In the genomic region with DNA sequence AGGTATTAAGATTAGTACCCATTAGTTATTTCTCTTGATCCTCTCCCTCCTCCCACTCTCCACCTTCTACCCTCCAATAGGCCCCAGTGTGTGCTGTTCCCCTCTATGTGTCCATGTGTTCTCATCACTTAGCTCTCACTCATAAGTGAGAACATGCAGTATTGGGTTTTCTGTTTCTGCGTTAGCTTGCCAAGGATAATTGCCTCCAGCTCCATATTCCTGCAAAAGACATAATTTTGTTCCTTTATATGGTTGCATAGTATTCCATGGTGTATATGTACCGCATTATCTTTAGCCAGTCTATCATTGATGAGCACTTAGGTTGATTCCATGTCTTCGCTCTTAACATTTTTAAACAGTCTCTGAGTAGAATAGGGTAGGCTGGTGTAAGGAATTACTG, we compare ENCODE assay signal across 16 cellular contexts. TPM values are rescaled to one million over a fixed set of nuclear protein-coding genes. Genes with fewer than 3 reads are reported as not detected.
DNase-seq lines count a peak whose midpoint lies in the region; ATAC-seq and TF ChIP-seq lines count a peak whose summit lies in the region.
"Had no signal": no experiment of that assay in that cellular context is flagged by ENCODE, and none has a peak within 500 bp of the region (broad histone marks: within the 10 kb centered on the region; RNA-seq: fewer than 3 reads in every experiment).

No MANE protein-coding gene starts in this region.

- no peak for DNase-seq in activated T-cell treated with anti-CD3 and anti-CD28 coated beads, Interleukin-2, amount 50 U/mL, for 72 hours
- DNase-seq in activated T-cell treated with anti-CD3 and anti-CD28 coated beads, Interleukin-2, amount 50 U/mL, for 1 hour = no peak
- DNase-seq in chondrocyte (ENCODE audit: low spot score) (no peak), UCSD-AML1 (lab: John Stamatoyannopoulos, UW; ENCODE audit: unreplicated experiment) (no peak), germinal center (ENCODE audit: low spot score) (no peak)
- no peak for DNase-seq in stimulated activated effector memory CD8-positive, alpha-beta T cell treated with anti-CD3 and anti-CD28 coated beads, Interleukin-12 subunit alpha, Interleukin-12 subunit beta, amount 100 ng/mL, for 72 hours (ENCODE audit: low spot score in 2 of 2)
- DNase-seq: activated naive CD4-positive, alpha-beta T cell treated with Interleukin-2 at 50 U/mL for 16 hours; activated T-cell treated with anti-CD3 and anti-CD28 coated beads, Interleukin-2, amount 50 U/mL, for 48 hours; NCI-H1092; stimulated activated CD8-positive, alpha-beta memory T cell treated with anti-CD3 and anti-CD28 coated beads, Interleukin-4, amount 100 ng/mL, for 48 hours; stomach; thyroid gland had no signal

- no peaks in the 10 kb centered on the region for H3K9me3 Mint-ChIP-seq in activated T-cell treated with anti-CD3 and anti-CD28 coated beads, Interleukin-2, amount 50 U/mL, for 72 hours
- no peaks in the 10 kb centered on the region for H3K9me3 Mint-ChIP-seq in chondrocyte (ENCODE audit: low read depth)
- H3K9me3 Mint-ChIP-seq in stimulated activated effector memory CD8-positive, alpha-beta T cell treated with anti-CD3 and anti-CD28 coated beads, Interleukin-12 subunit alpha, Interleukin-12 subunit beta, amount 100 ng/mL, for 72 hours = no peaks in the 10 kb centered on the region

- H3K4me1 Mint-ChIP-seq in activated T-cell treated with anti-CD3 and anti-CD28 coated beads, Interleukin-2, amount 50 U/mL, for 72 hours (ENCODE audit: low read depth) = peaks cover 4% of the 10 kb centered on the region
- H3K4me1 Mint-ChIP-seq in chondrocyte (ENCODE audit: low read depth) = no peaks in the 10 kb centered on the region
- peaks cover 6% of the 10 kb centered on the region for H3K4me1 Mint-ChIP-seq in stimulated activated effector memory CD8-positive, alpha-beta T cell treated with anti-CD3 and anti-CD28 coated beads, Interleukin-12 subunit alpha, Interleukin-12 subunit beta, amount 100 ng/mL, for 72 hours

- no peak for ATAC-seq in activated T-cell treated with anti-CD3 and anti-CD28 coated beads, Interleukin-2, amount 50 U/mL, for 72 hours (replicated peaks in 1 of 2)
- no peak for ATAC-seq in SK-N-SH treated with all-trans-retinoic acid at 6 μM for 48 hours
- ATAC-seq in stimulated activated effector memory CD8-positive, alpha-beta T cell treated with anti-CD3 and anti-CD28 coated beads, Interleukin-12 subunit alpha, Interleukin-12 subunit beta, amount 100 ng/mL, for 72 hours = no peak
- ATAC-seq in HG03135 (IDR thresholded peaks at IDR 0.05; ENCODE audit: unreplicated experiment) = no peak

- H3K36me3 Mint-ChIP-seq in activated T-cell treated with anti-CD3 and anti-CD28 coated beads, Interleukin-2, amount 50 U/mL, for 72 hours (ENCODE audit: insufficient read depth in 2 of 2) = no peaks in the 10 kb centered on the region
- H3K36me3 Mint-ChIP-seq in chondrocyte (ENCODE audit: low read depth) = no peaks in the 10 kb centered on the region
- no peaks in the 10 kb centered on the region for H3K36me3 Mint-ChIP-seq in stimulated activated effector memory CD8-positive, alpha-beta T cell treated with anti-CD3 and anti-CD28 coated beads, Interleukin-12 subunit alpha, Interleukin-12 subunit beta, amount 100 ng/mL, for 72 hours

- no peak for TF ChIP-seq CTCF in chondrocyte (IDR thresholded peaks at IDR 0.05)

- no peak overlapping the region for H3K27ac Mint-ChIP-seq in activated T-cell treated with anti-CD3 and anti-CD28 coated beads, Interleukin-2, amount 50 U/mL, for 72 hours
- H3K27ac Mint-ChIP-seq in chondrocyte (ENCODE audit: unreplicated experiment) = no peak overlapping the region
- H3K27ac Mint-ChIP-seq in stimulated activated effector memory CD8-positive, alpha-beta T cell treated with anti-CD3 and anti-CD28 coated beads, Interleukin-12 subunit alpha, Interleukin-12 subunit beta, amount 100 ng/mL, for 72 hours = no peak overlapping the region
- H3K27ac Mint-ChIP-seq: GM23338, progenitor cell of endocrine pancreas had no signal

- H3K27me3 Mint-ChIP-seq in activated T-cell treated with anti-CD3 and anti-CD28 coated beads, Interleukin-2, amount 50 U/mL, for 72 hours (ENCODE audit: low read depth) = peaks cover 3% of the 10 kb centered on the region
- H3K27me3 Mint-ChIP-seq in chondrocyte (ENCODE audit: low read depth) = peaks cover 15% of the 10 kb centered on the region

- peak overlapping the region; percentile 17 to 44 for H3K4me3 Mint-ChIP-seq in activated T-cell treated with anti-CD3 and anti-CD28 coated beads, Interleukin-2, amount 50 U/mL, for 72 hours
- peak overlapping the region; percentile 12 for H3K4me3 Mint-ChIP-seq in chondrocyte (ENCODE audit: unreplicated experiment)
- peak overlapping the region; percentile 56 for H3K4me3 Mint-ChIP-seq in stimulated activated effector memory CD8-positive, alpha-beta T cell treated with anti-CD3 and anti-CD28 coated beads, Interleukin-12 subunit alpha, Interleukin-12 subunit beta, amount 100 ng/mL, for 72 hours

TF ChIP-seq in SK-N-SH treated with all-trans-retinoic acid at 6 μM for 48 hours, 23 proteins besides CTCF, POLR2A, EP300 and RAD21:
- TF ChIP-seq, protein P1, sequence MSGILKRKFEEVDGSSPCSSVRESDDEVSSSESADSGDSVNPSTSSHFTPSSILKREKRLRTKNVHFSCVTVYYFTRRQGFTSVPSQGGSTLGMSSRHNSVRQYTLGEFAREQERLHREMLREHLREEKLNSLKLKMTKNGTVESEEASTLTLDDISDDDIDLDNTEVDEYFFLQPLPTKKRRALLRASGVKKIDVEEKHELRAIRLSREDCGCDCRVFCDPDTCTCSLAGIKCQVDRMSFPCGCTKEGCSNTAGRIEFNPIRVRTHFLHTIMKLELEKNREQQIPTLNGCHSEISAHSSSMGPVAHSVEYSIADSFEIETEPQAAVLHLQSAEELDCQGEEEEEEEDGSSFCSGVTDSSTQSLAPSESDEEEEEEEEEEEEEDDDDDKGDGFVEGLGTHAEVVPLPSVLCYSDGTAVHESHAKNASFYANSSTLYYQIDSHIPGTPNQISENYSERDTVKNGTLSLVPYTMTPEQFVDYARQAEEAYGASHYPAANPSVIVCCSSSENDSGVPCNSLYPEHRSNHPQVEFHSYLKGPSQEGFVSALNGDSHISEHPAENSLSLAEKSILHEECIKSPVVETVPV (CRISPR knock-in tag; IDR thresholded peaks at IDR 0.05) = no peak
- no peak for TF ChIP-seq ZNF70 (CRISPR knock-in tag; IDR thresholded peaks at IDR 0.05)
- TF ChIP-seq ZNF8 (CRISPR knock-in tag; IDR thresholded peaks at IDR 0.05) = peak; percentile 73; the same call in 1 of the 2 replicates
TF ChIP-seq in SK-N-SH treated with all-trans-retinoic acid at 6 μM for 48 hours: peak in this region for 1.

RNA-seq across cellular contexts. Expression of gene ANKEF1, which starts 0.9 kb away (rescaled TPM):
- 1 to 10 TPM; 4.2 to 5.8 TPM for total RNA-seq in activated T-cell treated with anti-CD3 and anti-CD28 coated beads, Interleukin-2, amount 50 U/mL, for 72 hours
- 0.46 to 0.90 TPM (median 0.77 TPM) in 3 replicates for total RNA-seq in chondrocyte
